Comparison of ENCODE assay signal across 22 cellular contexts in the genomic region with DNA sequence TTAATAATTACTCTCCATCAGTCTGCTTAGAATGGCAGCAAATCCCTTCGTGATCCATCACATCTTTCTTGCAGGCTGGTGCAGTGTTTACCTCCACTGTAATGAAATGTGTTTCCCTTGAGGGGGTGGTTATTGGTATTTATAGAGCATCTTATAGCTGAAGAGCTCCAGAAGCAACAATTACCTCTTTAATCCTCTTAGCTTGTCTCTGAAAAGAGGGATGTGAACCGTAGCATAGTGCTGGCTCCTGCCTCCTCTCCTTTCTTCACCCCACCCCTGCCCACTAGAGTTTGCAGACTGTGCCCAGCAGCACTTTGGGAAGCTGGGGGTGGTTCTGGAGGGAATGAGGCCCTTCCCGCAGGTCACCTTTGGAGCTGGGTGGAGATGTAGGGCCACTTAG.
DNase-seq lines count a peak whose midpoint lies in the region; ATAC-seq and TF ChIP-seq lines count a peak whose summit lies in the region.
"Had no signal": no experiment of that assay in that cellular context is flagged by ENCODE, and none has a peak within 500 bp of the region (broad histone marks: within the 10 kb centered on the region; RNA-seq: fewer than 3 reads in every experiment).

No MANE protein-coding gene starts in this region.

- H3K27me3 Mint-ChIP-seq in WTC11 (ENCODE audit: low read depth) (no peaks in the 10 kb centered on the region; the same call in 1 of the 2 replicates), progenitor cell of endocrine pancreas (peaks cover 9% of the 10 kb centered on the region)
- no peaks in the 10 kb centered on the region for H3K27me3 Mint-ChIP-seq in activated CD4-positive, alpha-beta memory T cell treated with anti-CD3 and anti-CD28 coated beads, Interleukin-2, amount 10 ng/mL, durations not matched to agents 7 days and 5 days
- H3K27me3 Mint-ChIP-seq: activated CD8-positive, alpha-beta memory T cell treated with anti-CD3 and anti-CD28 coated beads, Interleukin-2, amount 10 ng/mL, durations not matched to agents 7 days and 5 days; activated naive CD8-positive, alpha-beta T cell treated with anti-CD3 and anti-CD28 coated beads for 36 hours; effector memory CD8-positive, alpha-beta T cell had no signal

- CTCF ChIA-PET in WTC11 (lab: Charles Lee), result interaction anchor here (0.8 to 1.7 kb wide), 2 partner anchors 10 to 174 kb away, joined by 4 to 7 read pairs; no protein-coding TSS in a partner anchor
- CTCF ChIA-PET in activated CD4-positive, alpha-beta memory T cell treated with anti-CD3 and anti-CD28 coated beads, Interleukin-2, amount 10 ng/mL, durations not matched to agents 7 days and 5 days (lab: Charles Lee), result no interaction called here

- no peak overlapping the region for H3K4me3 ChIP-seq in left lung
- H3K4me3 ChIP-seq: tibial nerve had no signal

- ATAC-seq in WTC11 (no peak), left lung (no peak)
- ATAC-seq: activated CD8-positive, alpha-beta memory T cell treated with anti-CD3 and anti-CD28 coated beads, Interleukin-2, amount 10 ng/mL, durations not matched to agents 7 days and 5 days; effector memory CD8-positive, alpha-beta T cell; left colon; SK-N-SH treated with all-trans-retinoic acid at 6 μM for 48 hours had no signal

- TF ChIP-seq CTCF in WTC11 (IDR thresholded peaks at IDR 0.05) (no peak), progenitor cell of endocrine pancreas (IDR thresholded peaks at IDR 0.05; ENCODE audit: unreplicated experiment) (no peak), left lung (IDR thresholded peaks at IDR 0.05) (no peak)

- H3K36me3 Mint-ChIP-seq in WTC11 (peaks cover 14% of the 10 kb centered on the region), progenitor cell of endocrine pancreas (ENCODE audit: insufficient read depth) (peaks cover 2% of the 10 kb centered on the region)
- H3K36me3 Mint-ChIP-seq in activated CD4-positive, alpha-beta memory T cell treated with anti-CD3 and anti-CD28 coated beads, Interleukin-2, amount 10 ng/mL, durations not matched to agents 7 days and 5 days (ENCODE audit: low read depth), result no peaks in the 10 kb centered on the region
- H3K36me3 Mint-ChIP-seq: activated CD8-positive, alpha-beta memory T cell treated with anti-CD3 and anti-CD28 coated beads, Interleukin-2, amount 10 ng/mL, durations not matched to agents 7 days and 5 days had no signal

- no peaks in the 10 kb centered on the region for H3K4me1 ChIP-seq in left lung

- H3K9me3 Mint-ChIP-seq in WTC11 (peaks cover 14% of the 10 kb centered on the region), progenitor cell of endocrine pancreas (ENCODE audit: low read depth) (peaks cover 7% of the 10 kb centered on the region)
- H3K9me3 Mint-ChIP-seq in activated CD4-positive, alpha-beta memory T cell treated with anti-CD3 and anti-CD28 coated beads, Interleukin-2, amount 10 ng/mL, durations not matched to agents 7 days and 5 days, result peaks cover 5% of the 10 kb centered on the region
- H3K9me3 Mint-ChIP-seq: activated naive CD8-positive, alpha-beta T cell treated with anti-CD3 and anti-CD28 coated beads for 36 hours; activated T-helper 2 cell treated with anti-CD3 and anti-CD28 coated beads, Interferon-gamma antibody, Interleukin-2, Interleukin-4, amounts not matched to agents 10 μg/mL and 5 μg/mL and 100 μg/mL, durations not matched to agents 14 hours and 24 hours and 36 hours; effector memory CD8-positive, alpha-beta T cell; nephron had no signal

- H3K4me3 Mint-ChIP-seq in WTC11 (peak overlapping the region; percentile 37; the same call in 1 of the 2 replicates), progenitor cell of endocrine pancreas (ENCODE audit: low read depth) (no peak overlapping the region)
- no peak overlapping the region for H3K4me3 Mint-ChIP-seq in activated CD4-positive, alpha-beta memory T cell treated with anti-CD3 and anti-CD28 coated beads, Interleukin-2, amount 10 ng/mL, durations not matched to agents 7 days and 5 days
- H3K4me3 Mint-ChIP-seq: activated CD8-positive, alpha-beta memory T cell treated with anti-CD3 and anti-CD28 coated beads, Interleukin-2, amount 10 ng/mL, durations not matched to agents 7 days and 5 days; activated naive CD8-positive, alpha-beta T cell treated with anti-CD3 and anti-CD28 coated beads for 36 hours; effector memory CD8-positive, alpha-beta T cell; nephron had no signal

- no peaks in the 10 kb centered on the region for H3K9me3 ChIP-seq in left lung
- H3K9me3 ChIP-seq: tibial nerve had no signal

- intact Hi-C loops in left lung (cut with DNase I), result no loop called here

- H3K27ac ChIP-seq in left lung, result no peak overlapping the region
- H3K27ac ChIP-seq: RWPE1, tibial nerve had no signal

- H3K27ac Mint-ChIP-seq in WTC11 (peak overlapping the region; percentile 86), progenitor cell of endocrine pancreas (peak overlapping the region; percentile 13)
- no peak overlapping the region for H3K27ac Mint-ChIP-seq in activated CD4-positive, alpha-beta memory T cell treated with anti-CD3 and anti-CD28 coated beads, Interleukin-2, amount 10 ng/mL, durations not matched to agents 7 days and 5 days
- H3K27ac Mint-ChIP-seq: activated CD8-positive, alpha-beta memory T cell treated with anti-CD3 and anti-CD28 coated beads, Interleukin-2, amount 10 ng/mL, durations not matched to agents 7 days and 5 days; activated naive CD8-positive, alpha-beta T cell treated with anti-CD3 and anti-CD28 coated beads for 36 hours; activated T-helper 2 cell treated with anti-CD3 and anti-CD28 coated beads, Interferon-gamma antibody, Interleukin-2, Interleukin-4, amounts not matched to agents 10 μg/mL and 5 μg/mL and 100 μg/mL, durations not matched to agents 14 hours and 24 hours and 36 hours; effector memory CD8-positive, alpha-beta T cell had no signal

- H3K4me1 Mint-ChIP-seq in WTC11, result peaks cover 35% of the 10 kb centered on the region
- H3K4me1 Mint-ChIP-seq in progenitor cell of endocrine pancreas (ENCODE audit: low read depth), result peaks cover 8% of the 10 kb centered on the region
- peaks cover 17% of the 10 kb centered on the region for H3K4me1 Mint-ChIP-seq in activated CD4-positive, alpha-beta memory T cell treated with anti-CD3 and anti-CD28 coated beads, Interleukin-2, amount 10 ng/mL, durations not matched to agents 7 days and 5 days

- peaks cover 0 to 5% of the 10 kb centered on the region in 2 donors for H3K27me3 ChIP-seq in left lung
- H3K27me3 ChIP-seq: tibial nerve had no signal

- H3K36me3 ChIP-seq in left lung, result no peaks in the 10 kb centered on the region
- H3K36me3 ChIP-seq: tibial nerve had no signal

- peak; percentile 75 for DNase-seq in DMS79 (lab: John Stamatoyannopoulos, UW)
- peak; percentile 53 for DNase-seq in NCI-H187 treated with DMSO at 0.1 percent for 48 hours (lab: John Stamatoyannopoulos, UW)
- DNase-seq in WTC11 (ENCODE audit: low spot score), result no peak
- no peak for DNase-seq in progenitor cell of endocrine pancreas (ENCODE audit: low spot score, unreplicated experiment)
- DNase-seq in activated CD4-positive, alpha-beta memory T cell treated with anti-CD3 and anti-CD28 coated beads, Interleukin-2, amount 10 ng/mL, durations not matched to agents 7 days and 5 days, result no peak
- DNase-seq in COLO668 (lab: John Stamatoyannopoulos, UW; ENCODE audit: unreplicated experiment), result no peak
- DNase-seq in left lung, result no peak
- DNase-seq: activated CD4-positive, alpha-beta T cell treated with anti-CD3 and anti-CD28 coated beads for 4 hours; activated CD8-positive, alpha-beta memory T cell treated with anti-CD3 and anti-CD28 coated beads, Interleukin-2, amount 10 ng/mL, durations not matched to agents 7 days and 5 days; activated naive CD8-positive, alpha-beta T cell treated with anti-CD3 and anti-CD28 coated beads for 36 hours; effector memory CD8-positive, alpha-beta T cell; EL; left colon; midbrain; NCI-H446 treated with DMSO at 0.1 percent for 48 hours; stimulated activated CD4-positive, alpha-beta T cell treated with anti-CD3 and anti-CD28 coated beads, Interleukin-2, amount 100 ng/mL, for 24 hours; stimulated activated naive CD4-positive, alpha-beta T cell treated with Interleukin-2 at 50 U/mL for 16 hours had no signal

- POLR2A ChIA-PET in WTC11 (lab: Charles Lee), result no interaction called here
- POLR2A ChIA-PET in activated CD4-positive, alpha-beta memory T cell treated with anti-CD3 and anti-CD28 coated beads, Interleukin-2, amount 10 ng/mL, durations not matched to agents 7 days and 5 days (lab: Charles Lee), result no interaction called here

TF ChIP-seq in WTC11, 78 proteins besides CTCF, POLR2A, EP300 and RAD21:
- TF ChIP-seq TCF7 (CRISPR knock-in tag; IDR thresholded peaks at IDR 0.05; ENCODE audit: low read depth), result no peak

Comparison
In these comparisons a context has a peak if more than half of its experiments do, and no peak if none do; other contexts are left out.
1. DNase-seq: peak in DMS79 (single experiment) and NCI-H187 treated with DMSO at 0.1 percent for 48 hours (single experiment); none in WTC11 (single experiment), progenitor cell of endocrine pancreas (single experiment), activated CD4-positive, alpha-beta memory T cell treated with anti-CD3 and anti-CD28 coated beads, Interleukin-2, amount 10 ng/mL, durations not matched to agents 7 days and 5 days (single experiment), COLO668 (single experiment) and left lung (0 of 2).